In the genomic region with DNA sequence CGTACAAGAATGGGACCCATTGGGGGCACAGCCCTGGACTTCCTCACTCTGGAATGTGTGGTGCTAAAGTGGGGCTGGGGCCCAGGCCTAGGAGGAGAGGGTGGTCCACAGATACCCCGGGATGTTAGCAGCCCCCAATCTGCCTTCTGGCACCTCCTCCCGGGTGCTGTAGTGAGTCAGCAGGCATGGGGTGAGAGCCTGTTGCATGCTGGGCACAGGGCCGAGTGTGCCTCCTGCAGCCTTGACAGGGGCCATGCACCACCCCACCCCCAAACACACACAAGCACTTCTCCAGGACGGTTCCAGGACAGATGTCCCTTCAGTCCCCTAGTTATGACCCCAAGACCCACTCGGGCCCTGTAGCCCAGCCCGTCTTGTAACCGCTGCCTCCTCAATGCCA, we compare ENCODE assay signal across 22 cellular contexts.
"Had no signal": no experiment of that assay in that cellular context is flagged by ENCODE, and none has a peak within 500 bp of the region (broad histone marks: within the 10 kb centered on the region; RNA-seq: fewer than 3 reads in every experiment).

No MANE protein-coding gene starts in this region.

- H3K4me1 ChIP-seq: heart right ventricle, pancreas, right lobe of liver, stomach, thyroid gland had no signal

- H3K4me2 ChIP-seq: smooth muscle cell had no signal

- H3K36me3 Mint-ChIP-seq: mesothelial cell of epicardium; naive B cell; natural killer cell treated with Interleukin-12 subunit alpha and Interleukin-12 subunit beta and Interleukin-15 and Interleukin-18, amount 100 ng/mL, for 72 hours; stimulated activated effector memory CD8-positive, alpha-beta T cell treated with anti-CD3 and anti-CD28 coated beads, Interleukin-12 subunit alpha, Interleukin-12 subunit beta, amount 100 ng/mL, for 72 hours had no signal

- H3K9me3 Mint-ChIP-seq: mesothelial cell of epicardium; naive B cell; natural killer cell treated with Interleukin-12 subunit alpha and Interleukin-12 subunit beta and Interleukin-15 and Interleukin-18, amount 100 ng/mL, for 72 hours; neural crest cell; stimulated activated effector memory CD8-positive, alpha-beta T cell treated with anti-CD3 and anti-CD28 coated beads, Interleukin-12 subunit alpha, Interleukin-12 subunit beta, amount 100 ng/mL, for 72 hours had no signal

- H3K36me3 ChIP-seq: heart right ventricle, neutrophil, pancreas, right lobe of liver, stomach, thyroid gland had no signal

- H3K4me1 Mint-ChIP-seq: mesothelial cell of epicardium, naive B cell, neural crest cell had no signal

- ATAC-seq: heart right ventricle; left lobe of liver; mucosa of descending colon; pancreas; stimulated activated effector memory CD8-positive, alpha-beta T cell treated with anti-CD3 and anti-CD28 coated beads, Interleukin-12 subunit alpha, Interleukin-12 subunit beta, amount 100 ng/mL, for 72 hours had no signal

- H3K4me3 Mint-ChIP-seq: mesothelial cell of epicardium; naive B cell; natural killer cell treated with Interleukin-12 subunit alpha and Interleukin-12 subunit beta and Interleukin-15 and Interleukin-18, amount 100 ng/mL, for 72 hours; neural crest cell; stimulated activated effector memory CD8-positive, alpha-beta T cell treated with anti-CD3 and anti-CD28 coated beads, Interleukin-12 subunit alpha, Interleukin-12 subunit beta, amount 100 ng/mL, for 72 hours had no signal

- H3K27ac ChIP-seq: dorsolateral prefrontal cortex, heart right ventricle, neutrophil, pancreas, right lobe of liver, stomach, thyroid gland had no signal

- H3K27me3 ChIP-seq: pancreas, thyroid gland had no signal

- H3K9me3 ChIP-seq: heart right ventricle, mucosa of descending colon, neutrophil, pancreas, right lobe of liver, stomach, thyroid gland had no signal

- DNase-seq: dorsolateral prefrontal cortex; effector CD4-positive, alpha-beta T cell; glutamatergic neuron; heart right ventricle; kidney; mesenchymal stem cell; mucosa of descending colon; naive B cell; pancreas; right lobe of liver; stimulated activated CD4-positive, alpha-beta T cell treated with anti-CD3 and anti-CD28 coated beads, Interleukin-2, amount 100 ng/mL, for 24 hours; stimulated activated CD4-positive, alpha-beta T cell treated with anti-CD3 and anti-CD28 coated beads, Interleukin-4, amount 100 ng/mL, for 24 hours; stimulated activated naive CD4-positive, alpha-beta T cell treated with Interleukin-2 at 50 U/mL for 16 hours; stomach; thyroid gland had no signal

- H3K4me3 ChIP-seq: dorsolateral prefrontal cortex, heart right ventricle, mucosa of descending colon, pancreas, right lobe of liver, smooth muscle cell, stomach, thyroid gland had no signal

- H3K27ac Mint-ChIP-seq: mesothelial cell of epicardium; naive B cell; natural killer cell treated with Interleukin-12 subunit alpha and Interleukin-12 subunit beta and Interleukin-15 and Interleukin-18, amount 100 ng/mL, for 72 hours; stimulated activated effector memory CD8-positive, alpha-beta T cell treated with anti-CD3 and anti-CD28 coated beads, Interleukin-12 subunit alpha, Interleukin-12 subunit beta, amount 100 ng/mL, for 72 hours had no signal
